ENCODE assay signal across 1 cellular context in the genomic region with DNA sequence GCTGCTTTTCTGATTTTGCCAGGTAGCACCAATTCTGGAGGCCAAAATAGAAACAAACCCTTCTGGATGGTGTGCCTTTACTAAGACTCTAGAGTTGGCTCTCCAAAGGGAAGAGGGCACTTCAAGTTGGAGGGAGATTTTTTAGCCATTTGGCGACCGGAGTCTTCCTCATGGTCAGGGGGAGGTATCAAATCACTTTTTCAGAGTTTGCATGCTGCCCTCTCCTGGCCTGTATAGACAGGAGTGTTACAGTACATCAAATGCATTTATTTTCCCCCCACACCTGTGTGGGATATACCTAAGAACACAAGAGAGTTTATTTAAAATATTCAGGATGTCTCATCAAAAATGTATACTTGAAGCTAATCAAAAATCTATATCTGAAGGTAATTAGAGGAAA.
TF ChIP-seq lines count a peak whose summit lies in the region.

No MANE protein-coding gene starts in this region.

TF ChIP-seq in HEK293, 187 proteins besides CTCF, POLR2A, EP300 and RAD21 (continued from another document):
- TF ChIP-seq, protein P1, sequence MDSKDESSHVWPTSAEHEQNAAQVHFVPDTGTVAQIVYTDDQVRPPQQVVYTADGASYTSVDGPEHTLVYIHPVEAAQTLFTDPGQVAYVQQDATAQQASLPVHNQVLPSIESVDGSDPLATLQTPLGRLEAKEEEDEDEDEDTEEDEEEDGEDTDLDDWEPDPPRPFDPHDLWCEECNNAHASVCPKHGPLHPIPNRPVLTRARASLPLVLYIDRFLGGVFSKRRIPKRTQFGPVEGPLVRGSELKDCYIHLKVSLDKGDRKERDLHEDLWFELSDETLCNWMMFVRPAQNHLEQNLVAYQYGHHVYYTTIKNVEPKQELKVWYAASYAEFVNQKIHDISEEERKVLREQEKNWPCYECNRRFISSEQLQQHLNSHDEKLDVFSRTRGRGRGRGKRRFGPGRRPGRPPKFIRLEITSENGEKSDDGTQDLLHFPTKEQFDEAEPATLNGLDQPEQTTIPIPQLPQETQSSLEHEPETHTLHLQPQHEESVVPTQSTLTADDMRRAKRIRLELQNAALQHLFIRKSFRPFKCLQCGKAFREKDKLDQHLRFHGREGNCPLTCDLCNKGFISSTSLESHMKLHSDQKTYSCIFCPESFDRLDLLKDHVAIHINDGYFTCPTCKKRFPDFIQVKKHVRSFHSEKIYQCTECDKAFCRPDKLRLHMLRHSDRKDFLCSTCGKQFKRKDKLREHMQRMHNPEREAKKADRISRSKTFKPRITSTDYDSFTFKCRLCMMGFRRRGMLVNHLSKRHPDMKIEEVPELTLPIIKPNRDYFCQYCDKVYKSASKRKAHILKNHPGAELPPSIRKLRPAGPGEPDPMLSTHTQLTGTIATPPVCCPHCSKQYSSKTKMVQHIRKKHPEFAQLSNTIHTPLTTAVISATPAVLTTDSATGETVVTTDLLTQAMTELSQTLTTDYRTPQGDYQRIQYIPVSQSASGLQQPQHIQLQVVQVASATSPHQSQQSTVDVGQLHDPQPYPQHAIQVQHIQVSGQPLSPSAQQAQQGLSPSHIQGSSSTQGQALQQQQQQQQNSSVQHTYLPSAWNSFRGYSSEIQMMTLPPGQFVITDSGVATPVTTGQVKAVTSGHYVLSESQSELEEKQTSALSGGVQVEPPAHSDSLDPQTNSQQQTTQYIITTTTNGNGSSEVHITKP (tag by site-specific recombination; IDR thresholded peaks at IDR 0.05): peak; percentile 62
- no peak for TF ChIP-seq ZFHX2 (tag by site-specific recombination; conservative IDR thresholded peaks at IDR 0.05)
- no peak for TF ChIP-seq ZNF560 (tag by site-specific recombination; IDR thresholded peaks at IDR 0.05; ENCODE audit: borderline replicate concordance)
- no peak for TF ChIP-seq BCL11A (tag by site-specific recombination; IDR thresholded peaks at IDR 0.05; ENCODE audit: low read depth)
- no peak for TF ChIP-seq ZNF292 (tag by site-specific recombination; IDR thresholded peaks at IDR 0.05; ENCODE audit: borderline replicate concordance, low read depth)
- no peak for TF ChIP-seq ZSCAN23 (tag by site-specific recombination; IDR thresholded peaks at IDR 0.05)
- no peak for TF ChIP-seq GLI2 (tag by site-specific recombination; IDR thresholded peaks at IDR 0.05; ENCODE audit: borderline replicate concordance, low read depth)
- TF ChIP-seq ZNF660 (tag by site-specific recombination; IDR thresholded peaks at IDR 0.05): no peak
- TF ChIP-seq ZNF791 (tag by site-specific recombination; IDR thresholded peaks at IDR 0.05): no peak
- TF ChIP-seq ZSCAN16 (tag by site-specific recombination; IDR thresholded peaks at IDR 0.05): no peak
- no peak for TF ChIP-seq BCL11B (tag by site-specific recombination; IDR thresholded peaks at IDR 0.05; ENCODE audit: low read depth)
- TF ChIP-seq, protein P2, sequence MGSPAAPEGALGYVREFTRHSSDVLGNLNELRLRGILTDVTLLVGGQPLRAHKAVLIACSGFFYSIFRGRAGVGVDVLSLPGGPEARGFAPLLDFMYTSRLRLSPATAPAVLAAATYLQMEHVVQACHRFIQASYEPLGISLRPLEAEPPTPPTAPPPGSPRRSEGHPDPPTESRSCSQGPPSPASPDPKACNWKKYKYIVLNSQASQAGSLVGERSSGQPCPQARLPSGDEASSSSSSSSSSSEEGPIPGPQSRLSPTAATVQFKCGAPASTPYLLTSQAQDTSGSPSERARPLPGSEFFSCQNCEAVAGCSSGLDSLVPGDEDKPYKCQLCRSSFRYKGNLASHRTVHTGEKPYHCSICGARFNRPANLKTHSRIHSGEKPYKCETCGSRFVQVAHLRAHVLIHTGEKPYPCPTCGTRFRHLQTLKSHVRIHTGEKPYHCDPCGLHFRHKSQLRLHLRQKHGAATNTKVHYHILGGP (tag by site-specific recombination; IDR thresholded peaks at IDR 0.05): no peak
- TF ChIP-seq, protein P3, sequence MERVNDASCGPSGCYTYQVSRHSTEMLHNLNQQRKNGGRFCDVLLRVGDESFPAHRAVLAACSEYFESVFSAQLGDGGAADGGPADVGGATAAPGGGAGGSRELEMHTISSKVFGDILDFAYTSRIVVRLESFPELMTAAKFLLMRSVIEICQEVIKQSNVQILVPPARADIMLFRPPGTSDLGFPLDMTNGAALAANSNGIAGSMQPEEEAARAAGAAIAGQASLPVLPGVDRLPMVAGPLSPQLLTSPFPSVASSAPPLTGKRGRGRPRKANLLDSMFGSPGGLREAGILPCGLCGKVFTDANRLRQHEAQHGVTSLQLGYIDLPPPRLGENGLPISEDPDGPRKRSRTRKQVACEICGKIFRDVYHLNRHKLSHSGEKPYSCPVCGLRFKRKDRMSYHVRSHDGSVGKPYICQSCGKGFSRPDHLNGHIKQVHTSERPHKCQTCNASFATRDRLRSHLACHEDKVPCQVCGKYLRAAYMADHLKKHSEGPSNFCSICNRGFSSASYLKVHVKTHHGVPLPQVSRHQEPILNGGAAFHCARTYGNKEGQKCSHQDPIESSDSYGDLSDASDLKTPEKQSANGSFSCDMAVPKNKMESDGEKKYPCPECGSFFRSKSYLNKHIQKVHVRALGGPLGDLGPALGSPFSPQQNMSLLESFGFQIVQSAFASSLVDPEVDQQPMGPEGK (tag by site-specific recombination; IDR thresholded peaks at IDR 0.05): no peak
- no peak for TF ChIP-seq ZNF248 (tag by site-specific recombination; IDR thresholded peaks at IDR 0.05)
- no peak for TF ChIP-seq ZNF768 (tag by site-specific recombination; IDR thresholded peaks at IDR 0.05)
- no peak for TF ChIP-seq ZNF114 (tag by site-specific recombination; IDR thresholded peaks at IDR 0.05)
- TF ChIP-seq, protein P4, sequence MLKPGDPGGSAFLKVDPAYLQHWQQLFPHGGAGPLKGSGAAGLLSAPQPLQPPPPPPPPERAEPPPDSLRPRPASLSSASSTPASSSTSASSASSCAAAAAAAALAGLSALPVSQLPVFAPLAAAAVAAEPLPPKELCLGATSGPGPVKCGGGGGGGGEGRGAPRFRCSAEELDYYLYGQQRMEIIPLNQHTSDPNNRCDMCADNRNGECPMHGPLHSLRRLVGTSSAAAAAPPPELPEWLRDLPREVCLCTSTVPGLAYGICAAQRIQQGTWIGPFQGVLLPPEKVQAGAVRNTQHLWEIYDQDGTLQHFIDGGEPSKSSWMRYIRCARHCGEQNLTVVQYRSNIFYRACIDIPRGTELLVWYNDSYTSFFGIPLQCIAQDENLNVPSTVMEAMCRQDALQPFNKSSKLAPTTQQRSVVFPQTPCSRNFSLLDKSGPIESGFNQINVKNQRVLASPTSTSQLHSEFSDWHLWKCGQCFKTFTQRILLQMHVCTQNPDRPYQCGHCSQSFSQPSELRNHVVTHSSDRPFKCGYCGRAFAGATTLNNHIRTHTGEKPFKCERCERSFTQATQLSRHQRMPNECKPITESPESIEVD (tag by site-specific recombination; IDR thresholded peaks at IDR 0.05): no peak
- TF ChIP-seq, protein P5, sequence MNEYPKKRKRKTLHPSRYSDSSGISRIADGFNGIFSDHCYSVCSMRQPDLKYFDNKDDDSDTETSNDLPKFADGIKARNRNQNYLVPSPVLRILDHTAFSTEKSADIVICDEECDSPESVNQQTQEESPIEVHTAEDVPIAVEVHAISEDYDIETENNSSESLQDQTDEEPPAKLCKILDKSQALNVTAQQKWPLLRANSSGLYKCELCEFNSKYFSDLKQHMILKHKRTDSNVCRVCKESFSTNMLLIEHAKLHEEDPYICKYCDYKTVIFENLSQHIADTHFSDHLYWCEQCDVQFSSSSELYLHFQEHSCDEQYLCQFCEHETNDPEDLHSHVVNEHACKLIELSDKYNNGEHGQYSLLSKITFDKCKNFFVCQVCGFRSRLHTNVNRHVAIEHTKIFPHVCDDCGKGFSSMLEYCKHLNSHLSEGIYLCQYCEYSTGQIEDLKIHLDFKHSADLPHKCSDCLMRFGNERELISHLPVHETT (tag by site-specific recombination; IDR thresholded peaks at IDR 0.05): no peak
- TF ChIP-seq ZNF654 (tag by site-specific recombination; IDR thresholded peaks at IDR 0.05; ENCODE audit: low read depth): peak; percentile 71
- TF ChIP-seq, protein P6, sequence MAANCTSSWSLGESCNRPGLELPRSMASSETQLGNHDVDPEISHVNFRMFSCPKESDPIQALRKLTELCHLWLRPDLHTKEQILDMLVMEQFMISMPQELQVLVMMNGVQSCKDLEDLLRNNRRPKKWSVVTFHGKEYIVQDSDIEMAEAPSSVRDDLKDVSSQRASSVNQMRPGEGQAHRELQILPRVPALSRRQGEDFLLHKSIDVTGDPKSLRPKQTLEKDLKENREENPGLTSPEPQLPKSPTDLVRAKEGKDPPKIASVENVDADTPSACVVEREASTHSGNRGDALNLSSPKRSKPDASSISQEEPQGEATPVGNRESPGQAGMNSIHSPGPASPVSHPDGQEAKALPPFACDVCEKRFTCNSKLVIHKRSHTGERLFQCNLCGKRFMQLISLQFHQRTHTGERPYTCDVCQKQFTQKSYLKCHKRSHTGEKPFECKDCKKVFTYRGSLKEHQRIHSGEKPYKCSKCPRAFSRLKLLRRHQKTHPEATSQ (tag by site-specific recombination; IDR thresholded peaks at IDR 0.05): no peak
- TF ChIP-seq ZBTB17 (tag by site-specific recombination; IDR thresholded peaks at IDR 0.05): no peak
- TF ChIP-seq ZEB2 (tag by site-specific recombination; IDR thresholded peaks at IDR 0.05): peak; percentile 55; the same call in 1 of the 2 replicates
- TF ChIP-seq, protein P7, sequence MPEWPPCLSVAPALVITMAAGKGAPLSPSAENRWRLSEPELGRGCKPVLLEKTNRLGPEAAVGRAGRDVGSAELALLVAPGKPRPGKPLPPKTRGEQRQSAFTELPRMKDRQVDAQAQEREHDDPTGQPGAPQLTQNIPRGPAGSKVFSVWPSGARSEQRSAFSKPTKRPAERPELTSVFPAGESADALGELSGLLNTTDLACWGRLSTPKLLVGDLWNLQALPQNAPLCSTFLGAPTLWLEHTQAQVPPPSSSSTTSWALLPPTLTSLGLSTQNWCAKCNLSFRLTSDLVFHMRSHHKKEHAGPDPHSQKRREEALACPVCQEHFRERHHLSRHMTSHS (tag by site-specific recombination; IDR thresholded peaks at IDR 0.05): no peak
